33 cellular contexts compared by ENCODE assay signal in the genomic region with DNA sequence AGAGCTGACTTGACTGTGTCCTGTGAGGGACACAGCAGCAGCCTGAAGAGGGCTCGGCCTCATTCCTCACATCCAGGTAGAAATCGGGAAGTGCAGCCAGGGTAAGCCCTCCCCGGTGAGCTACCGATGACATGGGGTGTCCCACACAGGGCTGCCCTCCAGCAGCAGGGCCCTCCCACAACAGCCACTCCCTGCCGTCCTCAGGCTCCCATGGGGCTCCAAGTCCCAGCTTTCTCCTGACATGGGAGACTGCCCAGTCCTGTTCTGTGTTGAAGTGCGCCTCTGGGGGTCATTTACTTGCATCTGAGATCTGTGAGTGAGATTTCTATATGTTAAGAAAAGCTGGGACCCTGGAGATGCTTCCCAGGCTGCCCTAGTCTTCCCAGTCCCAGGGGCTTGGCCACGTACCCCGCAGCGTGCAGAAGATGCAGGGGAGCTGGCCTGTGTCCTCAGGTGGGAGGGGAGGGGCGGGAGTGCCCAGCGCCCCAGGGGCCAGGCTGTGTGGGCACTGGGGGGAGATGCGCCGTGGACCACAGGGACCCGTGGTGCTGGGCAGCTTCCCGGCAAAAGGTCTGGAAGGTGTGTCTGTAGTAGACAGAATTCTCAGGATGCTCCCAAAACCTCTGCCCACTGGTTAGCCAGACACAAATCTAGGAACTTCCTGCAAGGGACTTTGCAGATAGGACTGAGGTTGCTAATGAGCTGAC.
"Had no signal": no experiment of that assay in that cellular context is flagged by ENCODE, and none has a peak within 500 bp of the region (broad histone marks: within the 10 kb centered on the region; RNA-seq: fewer than 3 reads in every experiment).

No MANE protein-coding gene starts in this region.

- H3K27ac ChIP-seq: adrenal gland, SJSA1, VCaP had no signal

- FAIRE-seq: bronchial epithelial cell had no signal

- H3K36me3 ChIP-seq: adrenal gland, MG63, SJSA1 had no signal

- H3K9me3 ChIP-seq: adrenal gland, MG63, SJSA1 had no signal

- H3K4me3 ChIP-seq: adrenal gland, MG63, SJSA1 had no signal

- ATAC-seq: activated CD8-positive, alpha-beta T cell treated with anti-CD3 and anti-CD28 coated beads, Interleukin-2, amount 10 ng/mL, durations not matched to agents 7 days and 5 days; activated naive CD4-positive, alpha-beta T cell treated with anti-CD3 and anti-CD28 coated beads, Interleukin-2, amount 50 U/mL, for 72 hours; activated T-cell treated with anti-CD3 and anti-CD28 coated beads, Interleukin-2, amount 50 U/mL, for 4 hours; Panc1 had no signal

- H3K4me1 ChIP-seq: adrenal gland, SJSA1 had no signal

- DNase-seq: activated CD4-positive, alpha-beta T cell treated with anti-CD3 and anti-CD28 coated beads for 1 hour; activated CD4-positive, alpha-beta T cell treated with anti-CD3 and anti-CD28 coated beads for 48 hours; activated CD4-positive, alpha-beta T cell treated with anti-CD3 and anti-CD28 coated beads, Interleukin-2, amount 50 U/mL, for 48 hours; activated CD4-positive, CD25-positive, alpha-beta regulatory T cell; activated CD8-positive, alpha-beta memory T cell treated with anti-CD3 and anti-CD28 coated beads, Interleukin-2, amount 50 U/mL, for 4 hours; activated CD8-positive, alpha-beta T cell treated with anti-CD3 and anti-CD28 coated beads, Interleukin-2, amount 10 ng/mL, durations not matched to agents 7 days and 5 days; activated gamma-delta T cell treated with Interleukin-2 at 50 U/mL for 16 hours; activated naive CD4-positive, alpha-beta T cell treated with anti-CD3 and anti-CD28 coated beads for 36 hours; activated T-cell treated with anti-CD3 and anti-CD28 coated beads for 4 hours; activated T-cell treated with anti-CD3 and anti-CD28 coated beads, Interleukin-2, amount 50 U/mL, for 4 hours; adrenal gland; caudate nucleus; cerebellar nuclear complex; Kasumi-1; KG1; MG63; NCI-H1048; NCI-H1105 treated with DMSO at 0.1 percent for 48 hours; NCI-H1436 treated with DMSO at 0.1 percent for 48 hours; NCI-H1694 treated with DMSO at 0.1 percent for 48 hours; NCI-H2029; NCI-H345; NCI-H524 treated with DMSO at 0.1 percent for 48 hours; SHP77 treated with DMSO at 0.1 percent for 48 hours; SW 1271; T-helper 1 cell; T-helper 2 cell; T-helper 9 cell had no signal

- H3K27me3 ChIP-seq: adrenal gland, MG63 had no signal
